ENCODE assay signal across 18 cellular contexts in genomic region chr9:4831119-4831518, GRCh38.
"Had no signal": no experiment of that assay in that cellular context is flagged by ENCODE, and none has a peak within 500 bp of the region (broad histone marks: within the 10 kb centered on the region; RNA-seq: fewer than 3 reads in every experiment).

No MANE protein-coding gene starts in this region.

- H3K27me3 Mint-ChIP-seq: activated CD4-positive, alpha-beta T cell treated with anti-CD3 and anti-CD28 coated beads, Interleukin-2, amount 10 ng/mL, durations not matched to agents 24 days and 14 days; activated naive CD8-positive, alpha-beta T cell treated with anti-CD3 and anti-CD28 coated beads, Interleukin-2, amount 10 ng/mL, durations not matched to agents 7 days and 5 days; activated T-cell treated with anti-CD3 and anti-CD28 coated beads, Interleukin-2, amount 50 U/mL, for 24 hours; brain; natural killer cell treated with Interleukin-12 subunit alpha and Interleukin-12 subunit beta and Interleukin-15 and Interleukin-18, amount 100 ng/mL, for 72 hours; stimulated activated naive B cell treated with anti-CD40 and anti-IgM and Interleukin-4, amounts not matched to agents 10 μg/mL and 1 μg/mL and 100 μg/mL, for 72 hours had no signal

- H2AFZ ChIP-seq: parathyroid adenoma had no signal

- H3K4me3 ChIP-seq: colonic mucosa, heart right ventricle, smooth muscle cell had no signal

- H3K79me2 ChIP-seq: parathyroid adenoma had no signal

- H3K4me3 Mint-ChIP-seq: activated CD4-positive, alpha-beta T cell treated with anti-CD3 and anti-CD28 coated beads, Interleukin-2, amount 10 ng/mL, durations not matched to agents 24 days and 14 days; activated CD8-positive, alpha-beta T cell treated with anti-CD3 and anti-CD28 coated beads, Interleukin-2, amount 10 ng/mL, durations not matched to agents 7 days and 5 days; activated naive CD8-positive, alpha-beta T cell treated with anti-CD3 and anti-CD28 coated beads, Interleukin-2, amount 10 ng/mL, durations not matched to agents 7 days and 5 days; activated T-cell treated with anti-CD3 and anti-CD28 coated beads, Interleukin-2, amount 50 U/mL, for 24 hours; brain; natural killer cell treated with Interleukin-12 subunit alpha and Interleukin-12 subunit beta and Interleukin-15 and Interleukin-18, amount 100 ng/mL, for 72 hours; stimulated activated naive B cell treated with anti-CD40 and anti-IgM and Interleukin-4, amounts not matched to agents 10 μg/mL and 1 μg/mL and 100 μg/mL, for 72 hours had no signal

- H3K4me1 Mint-ChIP-seq: brain had no signal

- H3K36me3 ChIP-seq: colonic mucosa, neutrophil had no signal

- H3K4me2 ChIP-seq: smooth muscle cell had no signal

- DNase-seq: activated CD4-positive, alpha-beta T cell treated with anti-CD3 and anti-CD28 coated beads, Interleukin-2, amount 10 ng/mL, durations not matched to agents 24 days and 14 days; activated CD8-positive, alpha-beta T cell treated with anti-CD3 and anti-CD28 coated beads, Interleukin-2, amount 10 ng/mL, durations not matched to agents 7 days and 5 days; activated naive CD4-positive, alpha-beta T cell treated with Interleukin-2 at 50 U/mL for 16 hours; activated naive CD8-positive, alpha-beta T cell treated with anti-CD3 and anti-CD28 coated beads, Interleukin-2, amount 10 ng/mL, durations not matched to agents 7 days and 5 days; activated T-cell treated with anti-CD3 and anti-CD28 coated beads, Interleukin-2, amount 50 U/mL, for 24 hours; anterior cingulate cortex; central memory CD4-positive, alpha-beta T cell; colonic mucosa; heart right ventricle; stimulated activated naive B cell treated with anti-CD40 and anti-IgM and Interleukin-4, amounts not matched to agents 10 μg/mL and 1 μg/mL and 100 μg/mL, for 72 hours; T-helper 9 cell had no signal

- H3K27ac Mint-ChIP-seq: activated CD8-positive, alpha-beta T cell treated with anti-CD3 and anti-CD28 coated beads, Interleukin-2, amount 10 ng/mL, durations not matched to agents 7 days and 5 days; activated naive CD8-positive, alpha-beta T cell treated with anti-CD3 and anti-CD28 coated beads, Interleukin-2, amount 10 ng/mL, durations not matched to agents 7 days and 5 days; activated T-cell treated with anti-CD3 and anti-CD28 coated beads, Interleukin-2, amount 50 U/mL, for 24 hours; brain; natural killer cell treated with Interleukin-12 subunit alpha and Interleukin-12 subunit beta and Interleukin-15 and Interleukin-18, amount 100 ng/mL, for 72 hours; stimulated activated naive B cell treated with anti-CD40 and anti-IgM and Interleukin-4, amounts not matched to agents 10 μg/mL and 1 μg/mL and 100 μg/mL, for 72 hours had no signal

- H3K27me3 ChIP-seq: colonic mucosa, heart right ventricle, neutrophil had no signal

- H3K4me1 ChIP-seq: colonic mucosa, parathyroid adenoma had no signal

- H3K27ac ChIP-seq: colonic mucosa, heart right ventricle, neutrophil, parathyroid adenoma had no signal

- H3K9ac ChIP-seq: parathyroid adenoma had no signal

- ATAC-seq: activated CD8-positive, alpha-beta T cell treated with anti-CD3 and anti-CD28 coated beads, Interleukin-2, amount 10 ng/mL, durations not matched to agents 7 days and 5 days; heart right ventricle; natural killer cell treated with Interleukin-12 subunit alpha and Interleukin-12 subunit beta and Interleukin-15 and Interleukin-18, amount 100 ng/mL, for 72 hours; sciatic nerve; stimulated activated naive B cell treated with anti-CD40 and anti-IgM and Interleukin-4, amounts not matched to agents 10 μg/mL and 1 μg/mL and 100 μg/mL, for 72 hours had no signal

- H3K9me3 Mint-ChIP-seq: activated naive CD8-positive, alpha-beta T cell treated with anti-CD3 and anti-CD28 coated beads, Interleukin-2, amount 10 ng/mL, durations not matched to agents 7 days and 5 days; activated T-cell treated with anti-CD3 and anti-CD28 coated beads, Interleukin-2, amount 50 U/mL, for 24 hours; activated T-helper 2 cell treated with anti-CD3 and anti-CD28 coated beads, Interferon-gamma antibody, Interleukin-2, Interleukin-4, amounts not matched to agents 10 μg/mL and 5 μg/mL and 100 μg/mL, durations not matched to agents 14 hours and 24 hours and 36 hours; brain; natural killer cell treated with Interleukin-12 subunit alpha and Interleukin-12 subunit beta and Interleukin-15 and Interleukin-18, amount 100 ng/mL, for 72 hours; stimulated activated naive B cell treated with anti-CD40 and anti-IgM and Interleukin-4, amounts not matched to agents 10 μg/mL and 1 μg/mL and 100 μg/mL, for 72 hours had no signal

- H3K9me3 ChIP-seq: colonic mucosa, heart right ventricle, neutrophil had no signal
